ENCODE assay signal across 20 cellular contexts in the genomic region with DNA sequence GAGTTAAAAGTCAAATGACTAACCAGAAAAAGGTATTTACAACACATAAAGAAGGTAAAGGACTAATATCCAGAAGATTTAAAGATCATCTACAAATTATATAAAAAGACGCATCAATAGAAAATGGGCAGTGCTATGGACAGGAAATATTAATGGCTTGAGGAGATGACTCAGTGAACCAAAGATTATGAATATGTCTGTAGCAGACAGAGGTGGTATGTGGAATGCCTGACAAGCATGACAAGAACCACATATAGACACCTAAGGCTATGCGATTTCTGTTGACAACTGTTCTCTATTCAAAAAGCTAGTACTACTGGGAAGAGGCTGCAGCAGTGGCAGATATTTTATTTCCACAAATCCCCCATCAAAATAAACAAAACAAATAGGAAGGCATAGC.
"Had no signal": no experiment of that assay in that cellular context is flagged by ENCODE, and none has a peak within 500 bp of the region (broad histone marks: within the 10 kb centered on the region; RNA-seq: fewer than 3 reads in every experiment).

No MANE protein-coding gene starts in this region.

- H2AFZ ChIP-seq: hepatocyte had no signal

- H3K4me3 ChIP-seq: hepatocyte, left ventricle myocardium inferior, smooth muscle cell, upper lobe of right lung had no signal

- ATAC-seq: natural killer cell; sciatic nerve; stimulated activated naive B cell treated with anti-CD40 and anti-IgM and Interleukin-4, amounts not matched to agents 10 μg/mL and 1 μg/mL and 100 μg/mL, for 72 hours; upper lobe of right lung had no signal

- H3K4me2 ChIP-seq: hepatocyte, smooth muscle cell had no signal

- H3K9me3 ChIP-seq: left ventricle myocardium inferior, upper lobe of right lung had no signal

- H3K79me2 ChIP-seq: hepatocyte had no signal

- H3K36me3 ChIP-seq: left ventricle myocardium inferior, upper lobe of right lung had no signal

- DNase-seq: activated CD8-positive, alpha-beta memory T cell treated with anti-CD3 and anti-CD28 coated beads for 24 hours; activated CD8-positive, alpha-beta memory T cell treated with anti-CD3 and anti-CD28 coated beads, Interleukin-2, amount 50 U/mL, for 4 hours; activated naive CD4-positive, alpha-beta T cell treated with Interleukin-2 at 50 U/mL for 16 hours; activated naive CD8-positive, alpha-beta T cell treated with anti-CD3 and anti-CD28 coated beads for 36 hours; activated T-cell treated with anti-CD3 and anti-CD28 coated beads, Interleukin-2, amount 50 U/mL, for 24 hours; amniotic stem cell; caudate nucleus; endodermal cell; glutamatergic neuron; immature natural killer cell; kidney glomerular epithelial cell; left ventricle myocardium inferior; natural killer cell; stimulated activated CD4-positive, alpha-beta T cell treated with anti-CD3 and anti-CD28 coated beads, Interleukin-15, amount 100 ng/mL, for 24 hours; stimulated activated naive B cell treated with anti-CD40 and anti-IgM and Interleukin-4, amounts not matched to agents 10 μg/mL and 1 μg/mL and 100 μg/mL, for 72 hours; T-helper 9 cell; upper lobe of right lung had no signal

- H3K27me3 ChIP-seq: hepatocyte, upper lobe of right lung had no signal

- H3K4me1 ChIP-seq: left ventricle myocardium inferior, upper lobe of right lung had no signal

- H3K27ac ChIP-seq: hepatocyte, left ventricle myocardium inferior, upper lobe of right lung had no signal
